In genomic region chr11:41544902-41545301, GRCh38 we compare ENCODE assay signal across 1 cellular context.
TF ChIP-seq lines count a peak whose summit lies in the region.

No MANE protein-coding gene starts in this region.

TF ChIP-seq in H1, 55 proteins besides CTCF, POLR2A, EP300 and RAD21:
- TF ChIP-seq RBBP5 (IDR thresholded peaks at IDR 0.05; ENCODE audit: borderline replicate concordance, low read depth, low read length) = peak; percentile 68; the same call in 1 of the 2 replicates
TF ChIP-seq in H1: peak in this region for 1; not testable (repeated sequence) for 54.
